In genomic region chr17:8347001-8347400, GRCh38 we compare ENCODE assay signal across 9 cellular contexts. TPM values are rescaled to one million over a fixed set of nuclear protein-coding genes. Genes with fewer than 3 reads are reported as not detected.
"Had no signal": no experiment of that assay in that cellular context is flagged by ENCODE, and none has a peak within 500 bp of the region (broad histone marks: within the 10 kb centered on the region; RNA-seq: fewer than 3 reads in every experiment).

No MANE protein-coding gene starts in this region.

RNA-seq across cellular contexts. Expression of gene ODF4, which starts 7.4 kb away (rescaled TPM):
- total RNA-seq: LHCN-M2, MCF 10A, NCI-H460, OCI-LY7, PC-9, Right ventricle myocardium inferior, RPMI7951, SJCRH30, SK-MEL-5 had no signal

RNA-seq across cellular contexts. Expression of gene ARHGEF15, which starts 37.0 kb away (rescaled TPM):
- total RNA-seq: LHCN-M2, MCF 10A, NCI-H460, OCI-LY7, PC-9, RPMI7951, SK-MEL-5 had no signal

RNA-seq across cellular contexts. Expression of gene RNF222, which starts 50.6 kb away (rescaled TPM):
- total RNA-seq: LHCN-M2, MCF 10A, NCI-H460, Right ventricle myocardium inferior, RPMI7951, SJCRH30, SK-MEL-5 had no signal
